23 cellular contexts compared by ENCODE assay signal in the genomic region with DNA sequence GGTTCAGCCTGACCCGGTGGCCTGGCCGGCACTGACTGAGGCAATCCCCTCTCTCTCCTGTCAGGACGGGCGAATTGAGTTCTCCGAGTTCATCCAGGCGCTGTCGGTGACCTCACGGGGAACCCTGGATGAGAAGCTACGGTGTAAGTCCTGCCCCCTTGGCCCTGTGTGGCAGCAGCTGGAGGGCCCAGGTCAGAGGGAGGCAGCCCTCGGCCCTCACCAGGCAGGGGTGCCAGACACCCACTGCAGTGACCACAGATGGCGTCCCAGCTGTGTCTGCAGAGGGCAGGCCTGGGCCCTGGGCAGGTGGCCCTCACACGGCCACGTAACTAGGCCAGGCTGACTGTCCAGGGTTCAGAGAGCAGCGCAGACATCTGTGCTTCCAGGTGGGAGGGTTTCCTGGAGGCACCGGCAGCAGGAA. TPM values are rescaled to one million over a fixed set of nuclear protein-coding genes. Genes with fewer than 3 reads are reported as not detected.
DNase-seq lines count a peak whose midpoint lies in the region; ATAC-seq and TF ChIP-seq lines count a peak whose summit lies in the region.
"Had no signal": no experiment of that assay in that cellular context is flagged by ENCODE, and none has a peak within 500 bp of the region (broad histone marks: within the 10 kb centered on the region; RNA-seq: fewer than 3 reads in every experiment).

No MANE protein-coding gene starts in this region.

- no peaks in the 10 kb centered on the region for H3K4me1 Mint-ChIP-seq in progenitor cell of endocrine pancreas (ENCODE audit: low read depth)
- H3K4me1 Mint-ChIP-seq: activated naive CD4-positive, alpha-beta T cell treated with anti-CD3 and anti-CD28 coated beads, Interleukin-2, amount 10 ng/mL, durations not matched to agents 7 days and 5 days; CD4-positive, CD25-positive, alpha-beta regulatory T cell; T-cell had no signal

- peak overlapping the region; percentile 62 for H3K27ac Mint-ChIP-seq in progenitor cell of endocrine pancreas
- H3K27ac Mint-ChIP-seq: activated naive CD4-positive, alpha-beta T cell treated with anti-CD3 and anti-CD28 coated beads, Interleukin-2, amount 10 ng/mL, durations not matched to agents 7 days and 5 days; CD4-positive, CD25-positive, alpha-beta regulatory T cell; T-cell had no signal

- H3K36me3 ChIP-seq in left ventricle myocardium inferior (no peaks in the 10 kb centered on the region), esophagus muscularis mucosa (peaks cover 0 to 29% (median 18%) of the 10 kb centered on the region in 4 donors)

- TF ChIP-seq CTCF in left ventricle myocardium inferior (IDR thresholded peaks at IDR 0.05; ENCODE audit: borderline replicate concordance) (no peak), esophagus muscularis mucosa (IDR thresholded peaks at IDR 0.05) (no peak), progenitor cell of endocrine pancreas (IDR thresholded peaks at IDR 0.05; ENCODE audit: unreplicated experiment) (no peak)

- no peaks in the 10 kb centered on the region for H3K27me3 Mint-ChIP-seq in progenitor cell of endocrine pancreas
- H3K27me3 Mint-ChIP-seq: activated naive CD4-positive, alpha-beta T cell treated with anti-CD3 and anti-CD28 coated beads, Interleukin-2, amount 10 ng/mL, durations not matched to agents 7 days and 5 days; CD4-positive, CD25-positive, alpha-beta regulatory T cell; T-cell had no signal

- H3K27me3 ChIP-seq in right cardiac atrium (ENCODE audit: control insufficient read depth, insufficient read depth): no peaks in the 10 kb centered on the region
- no peaks in the 10 kb centered on the region for H3K27me3 ChIP-seq in left ventricle myocardium inferior (ENCODE audit: low read depth)
- no peaks in the 10 kb centered on the region for H3K27me3 ChIP-seq in esophagus muscularis mucosa
- H3K27me3 ChIP-seq: testis had no signal

- H3K4me3 ChIP-seq in right cardiac atrium (ENCODE audit: low read length): no peak overlapping the region
- H3K4me3 ChIP-seq in left ventricle myocardium inferior: no peak overlapping the region
- no peak overlapping the region for H3K4me3 ChIP-seq in esophagus muscularis mucosa
- H3K4me3 ChIP-seq: coronary artery, testis had no signal

- WGBS in right cardiac atrium: 66% methylated on average over 15 of the region's 15 CpGs
- 40% methylated on average over 8 of the region's 15 CpGs for WGBS in esophagus muscularis mucosa

- no peak overlapping the region for H3K27ac ChIP-seq in right cardiac atrium (ENCODE audit: low read length)
- no peak overlapping the region for H3K27ac ChIP-seq in left ventricle myocardium inferior (replicated peaks)
- H3K27ac ChIP-seq in esophagus muscularis mucosa (replicated peaks in 1 of 4): peak overlapping the region; percentile 58 to 78 (median 76)
- H3K27ac ChIP-seq: coronary artery, testis had no signal

- peaks cover 1% of the 10 kb centered on the region for H3K36me3 Mint-ChIP-seq in progenitor cell of endocrine pancreas (ENCODE audit: insufficient read depth)
- H3K36me3 Mint-ChIP-seq: activated naive CD4-positive, alpha-beta T cell treated with anti-CD3 and anti-CD28 coated beads, Interleukin-2, amount 10 ng/mL, durations not matched to agents 7 days and 5 days; CD4-positive, CD25-positive, alpha-beta regulatory T cell; T-cell had no signal

- no peaks in the 10 kb centered on the region for H3K9me3 ChIP-seq in right cardiac atrium (ENCODE audit: control insufficient read depth, low read length)
- no peaks in the 10 kb centered on the region for H3K9me3 ChIP-seq in left ventricle myocardium inferior (replicated peaks)
- no peaks in the 10 kb centered on the region for H3K9me3 ChIP-seq in esophagus muscularis mucosa
- H3K9me3 ChIP-seq: testis had no signal

- ATAC-seq in right cardiac atrium (peak; percentile 11 to 15), HG03039 (IDR thresholded peaks at IDR 0.05; ENCODE audit: unreplicated experiment) (no peak), GM21360 (IDR thresholded peaks at IDR 0.05; ENCODE audit: unreplicated experiment) (no peak)
- ATAC-seq: T-cell had no signal

- H3K4me1 ChIP-seq in right cardiac atrium (ENCODE audit: control insufficient read depth, insufficient read depth, low read length) (no peaks in the 10 kb centered on the region), left ventricle myocardium inferior (peaks cover 5% of the 10 kb centered on the region), esophagus muscularis mucosa (peaks cover 5 to 54% (median 47%) of the 10 kb centered on the region in 4 donors)

- intact Hi-C loops in right cardiac atrium (cut with DNase I): loop anchor here in 1 of 4 donors (5.0 kb wide), 1 partner anchor 102 kb away; no protein-coding TSS in a partner anchor
- intact Hi-C loops in left ventricle myocardium inferior (cut with micrococcal nuclease): no loop called here
- intact Hi-C loops in esophagus muscularis mucosa (cut with DNase I): loop anchor here (5.0 kb wide), 1 partner anchor 47 kb away; the partner anchor contains the start of gene NCS1

- no peaks in the 10 kb centered on the region for H3K9me3 Mint-ChIP-seq in progenitor cell of endocrine pancreas (ENCODE audit: low read depth)
- H3K9me3 Mint-ChIP-seq: activated naive CD4-positive, alpha-beta T cell treated with anti-CD3 and anti-CD28 coated beads, Interleukin-2, amount 10 ng/mL, durations not matched to agents 7 days and 5 days; CD4-positive, CD25-positive, alpha-beta regulatory T cell; T-cell had no signal

- peak in 2 of 3 donors; percentile 42 to 51 for DNase-seq in right cardiac atrium
- DNase-seq in left ventricle myocardium inferior: no peak
- DNase-seq in esophagus muscularis mucosa (ENCODE audit: extremely low spot score): no peak
- DNase-seq in progenitor cell of endocrine pancreas (ENCODE audit: low spot score, unreplicated experiment): no peak
- DNase-seq in kidney glomerular epithelial cell (lab: John Stamatoyannopoulos, UW): no peak
- DNase-seq in activated naive CD4-positive, alpha-beta T cell treated with Interleukin-2 at 50 U/mL for 16 hours: no peak
- DNase-seq: ACHN; activated CD4-positive, alpha-beta T cell treated with anti-CD3 and anti-CD28 coated beads, Interleukin-2, amount 50 U/mL, for 48 hours; activated naive CD4-positive, alpha-beta T cell treated with anti-CD3 and anti-CD28 coated beads, Interleukin-2, amount 10 ng/mL, durations not matched to agents 7 days and 5 days; activated T-cell treated with anti-CD3 and anti-CD28 coated beads for 4 hours; CD4-positive, CD25-positive, alpha-beta regulatory T cell; DND-41; Kasumi-1; left cardiac atrium; NCI-H1092; NCI-H2107; RPMI8226; stimulated activated CD4-positive, alpha-beta T cell treated with anti-CD3 and anti-CD28 coated beads, Interleukin-2, amount 100 ng/mL, for 48 hours; T-cell had no signal

- no peak for TF ChIP-seq EP300 in esophagus muscularis mucosa (IDR thresholded peaks at IDR 0.05)

- TF ChIP-seq POLR2A in esophagus muscularis mucosa (IDR thresholded peaks at IDR 0.05; ENCODE audit: low read depth): no peak

- no peak overlapping the region for H3K4me3 Mint-ChIP-seq in progenitor cell of endocrine pancreas (ENCODE audit: low read depth)
- H3K4me3 Mint-ChIP-seq: activated naive CD4-positive, alpha-beta T cell treated with anti-CD3 and anti-CD28 coated beads, Interleukin-2, amount 10 ng/mL, durations not matched to agents 7 days and 5 days; CD4-positive, CD25-positive, alpha-beta regulatory T cell; T-cell had no signal

RNA-seq across cellular contexts. Expression of gene HMCN2, which starts 45.9 kb away (rescaled TPM):
- total RNA-seq in right cardiac atrium: 1 to 10 TPM; 2.3 to 5.1 (median 3.9) TPM
- 6.1 TPM for polyA plus RNA-seq in right cardiac atrium
- 5.5 TPM for total RNA-seq in left ventricle myocardium inferior
- 10 to 100 TPM in 3 of 4 donors, 1 to 10 TPM in 1; 9.1 to 38.6 (median 12.5) TPM for total RNA-seq in esophagus muscularis mucosa
- total RNA-seq in progenitor cell of endocrine pancreas: 0.26 and 0.31 TPM in 2 replicates
- total RNA-seq: CD4-positive, CD25-positive, alpha-beta regulatory T cell had no signal
- polyA plus RNA-seq: CD4-positive, CD25-positive, alpha-beta regulatory T cell had no signal

RNA-seq across cellular contexts. Expression of gene NCS1, which starts 47.5 kb away (rescaled TPM):
- 10 to 100 TPM; 16.6 to 46.9 (median 19.0) TPM for total RNA-seq in right cardiac atrium
- 9.3 TPM for polyA plus RNA-seq in right cardiac atrium
- total RNA-seq in left ventricle myocardium inferior: 6.1 TPM
- 100 to 1,000 TPM; 100 to 206 (median 122) TPM for total RNA-seq in esophagus muscularis mucosa
- total RNA-seq in progenitor cell of endocrine pancreas: 29.0 and 33.4 TPM in 2 replicates
- polyA plus RNA-seq: CD4-positive, CD25-positive, alpha-beta regulatory T cell had no signal

Comparison
In these comparisons a context has a peak if more than half of its experiments do, and no peak if none do; other contexts are left out.
1. DNase-seq: peak in right cardiac atrium (2 of 3); none in left ventricle myocardium inferior (single experiment), esophagus muscularis mucosa (single experiment), progenitor cell of endocrine pancreas (single experiment), kidney glomerular epithelial cell (single experiment) and activated naive CD4-positive, alpha-beta T cell treated with Interleukin-2 at 50 U/mL for 16 hours (single experiment).
2. ATAC-seq: peak in right cardiac atrium (2 of 2); none in HG03039 (single experiment) and GM21360 (single experiment).
3. H3K27ac ChIP-seq: peak in esophagus muscularis mucosa (4 of 4); none in right cardiac atrium (single experiment) and left ventricle myocardium inferior (single experiment).